25 cellular contexts compared by ENCODE assay signal in the genomic region with DNA sequence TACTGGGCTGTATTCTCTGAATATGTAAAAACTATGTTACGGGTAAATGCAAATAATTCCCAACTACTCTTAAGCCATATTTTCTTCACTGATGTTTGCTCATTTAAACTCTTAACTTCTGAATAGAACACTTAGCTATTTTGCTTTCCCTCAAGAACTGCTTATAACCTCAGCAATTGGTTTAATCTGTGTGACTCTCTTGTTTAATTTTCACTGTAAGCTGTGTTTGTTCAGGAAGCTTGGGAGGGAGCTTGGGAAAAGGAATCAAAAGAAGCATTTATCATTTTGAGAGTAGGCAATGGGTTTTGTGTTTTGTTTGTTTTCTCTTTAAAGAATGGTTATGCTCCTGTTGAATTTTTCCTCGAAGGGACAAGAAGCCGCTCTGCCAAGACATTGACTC.
"Had no signal": no experiment of that assay in that cellular context is flagged by ENCODE, and none has a peak within 500 bp of the region (broad histone marks: within the 10 kb centered on the region; RNA-seq: fewer than 3 reads in every experiment).

No MANE protein-coding gene starts in this region.

- ATAC-seq: left colon; mucosa of descending colon; naive thymus-derived CD4-positive, alpha-beta T cell; natural killer cell treated with Interleukin-12 subunit alpha and Interleukin-12 subunit beta and Interleukin-15 and Interleukin-18, amount 100 ng/mL, for 72 hours; right cardiac atrium; stimulated activated effector memory CD8-positive, alpha-beta T cell treated with anti-CD3 and anti-CD28 coated beads, Interleukin-12 subunit alpha, Interleukin-12 subunit beta, amount 100 ng/mL, for 72 hours had no signal

- H3K4me3 ChIP-seq: left ventricle myocardium inferior, lung, mucosa of descending colon, ovary, prostate gland, sigmoid colon, spleen, suprapubic skin, thoracic aorta, tibial nerve, uterus had no signal

- H3K4me1 ChIP-seq: left ventricle myocardium inferior, prostate gland, sigmoid colon, spleen, suprapubic skin, tibial nerve, uterus had no signal

- H3K27me3 ChIP-seq: ovary, sigmoid colon, spleen, suprapubic skin, tibial nerve, uterus had no signal

- H3K9me3 ChIP-seq: left ventricle myocardium inferior, mucosa of descending colon, ovary, prostate gland, sigmoid colon, spleen, suprapubic skin, thoracic aorta, tibial nerve, uterus had no signal

- FAIRE-seq: kidney, small intestine had no signal

- H3K36me3 ChIP-seq: ovary, prostate gland, uterus had no signal

- H3K27ac ChIP-seq: left ventricle myocardium inferior, ovary, prostate gland, sigmoid colon, spleen, suprapubic skin, thoracic aorta, tibial nerve, uterus had no signal

- DNase-seq: hypothalamus; immature natural killer cell; kidney; left colon; left ventricle myocardium inferior; midbrain; mucosa of descending colon; naive thymus-derived CD4-positive, alpha-beta T cell; ovary; posterior cingulate gyrus; retina; right cardiac atrium; sigmoid colon; small intestine; spleen; stimulated activated CD4-positive, alpha-beta T cell treated with anti-CD3 and anti-CD28 coated beads, Interleukin-4, amount 100 ng/mL, for 24 hours; stimulated activated naive CD4-positive, alpha-beta T cell; uterus had no signal
